ENCODE assay signal across 8 cellular contexts in the genomic region with DNA sequence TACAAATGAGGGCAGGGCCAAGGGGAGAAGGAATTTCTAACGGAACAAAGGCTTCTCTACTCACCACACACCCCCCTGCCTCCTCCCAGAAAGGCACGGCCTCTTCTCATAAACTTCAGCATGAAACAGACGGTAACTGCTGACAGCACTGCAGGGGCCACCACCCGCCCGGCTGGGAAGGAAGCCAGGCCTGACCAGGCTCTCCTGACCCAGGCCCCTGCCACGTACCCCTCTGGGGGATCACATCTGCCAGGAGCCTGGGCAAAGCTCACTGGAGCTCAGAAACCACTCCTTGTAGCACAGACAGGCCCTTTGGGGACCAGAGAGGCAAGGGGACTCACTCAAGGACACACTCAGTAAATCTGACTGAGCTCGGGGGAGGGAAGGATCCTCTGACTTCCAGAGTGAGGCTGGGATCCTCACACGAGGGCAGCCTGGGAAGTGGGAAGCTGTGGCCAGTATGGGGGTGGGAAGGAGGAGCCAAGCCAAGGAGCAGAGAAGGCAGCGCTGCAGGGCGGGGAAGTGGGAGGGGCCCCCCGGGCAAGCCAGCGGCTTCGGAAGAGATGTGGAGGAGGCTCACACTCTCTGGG. TPM values are rescaled to one million over a fixed set of nuclear protein-coding genes. Genes with fewer than 3 reads are reported as not detected.
DNase-seq lines count a peak whose midpoint lies in the region; ATAC-seq lines count a peak whose summit lies in the region.

No MANE protein-coding gene starts in this region.

- DNase-seq in HPDE6-E6E7 (ENCODE audit: extremely low spot score) = peak; percentile 37
- peak; percentile 92 for DNase-seq in left ventricle myocardium superior
- no peak for DNase-seq in stimulated activated naive CD4-positive, alpha-beta T cell treated with Interleukin-2 at 50 U/mL for 16 hours (lab: John Stamatoyannopoulos, UW)
- no peak for DNase-seq in SKM-1 treated with dmso at 0.1 percent for 144 hours (lab: John Stamatoyannopoulos, UW; ENCODE audit: unreplicated experiment)
- DNase-seq in SIG-M5 (lab: John Stamatoyannopoulos, UW) = no peak
- no peak for DNase-seq in NCI-H1417 treated with DMSO at 0.1 percent for 48 hours (lab: John Stamatoyannopoulos, UW)

- peaks cover 79% of the 10 kb centered on the region for H3K4me1 ChIP-seq in rectal smooth muscle tissue (ENCODE audit: control insufficient read depth, insufficient read depth, low read length)

- peak; percentile 77 for ATAC-seq in left ventricle myocardium superior

- H3K27ac ChIP-seq in angular gyrus (ENCODE audit: low read depth, low read length) (peak overlapping the region; percentile 91), rectal smooth muscle tissue (ENCODE audit: low read depth, low read length) (peak overlapping the region; percentile 96)

- H3K27me3 ChIP-seq in rectal smooth muscle tissue (ENCODE audit: control insufficient read depth, insufficient read depth, low read length) = no peaks in the 10 kb centered on the region

- peak overlapping the region; percentile 32 for H3K9ac ChIP-seq in rectal smooth muscle tissue (ENCODE audit: low read length)

- intact Hi-C loops in left ventricle myocardium superior (cut with micrococcal nuclease) = loop anchor here (10.0 kb wide), 1 partner anchor 45 kb away; a partner anchor contains a TSS

- peak overlapping the region; percentile 16 for H3K4me3 ChIP-seq in rectal smooth muscle tissue (ENCODE audit: low read length)

- no peaks in the 10 kb centered on the region for H3K36me3 ChIP-seq in rectal smooth muscle tissue (ENCODE audit: control insufficient read depth, insufficient read depth, low read length)

RNA-seq across cellular contexts. Expression of a gene that starts 46.1 kb away (rescaled TPM):
- 49.0 TPM for total RNA-seq in left ventricle myocardium superior

RNA-seq across cellular contexts. Expression of a gene that starts 52.1 kb away (rescaled TPM):
- total RNA-seq in left ventricle myocardium superior = 139 TPM

Comparison
In these comparisons a context has a peak if more than half of its experiments do, and no peak if none do; other contexts are left out.
1. DNase-seq: peak in HPDE6-E6E7 (single experiment) and left ventricle myocardium superior (single experiment); none in stimulated activated naive CD4-positive, alpha-beta T cell treated with Interleukin-2 at 50 U/mL for 16 hours (single experiment), SKM-1 treated with dmso at 0.1 percent for 144 hours (single experiment), SIG-M5 (single experiment) and NCI-H1417 treated with DMSO at 0.1 percent for 48 hours (single experiment).